ENCODE assay signal across 1 cellular context in genomic region chr2:27262379-27263286, GRCh38.
TF ChIP-seq lines count a peak whose summit lies in the region.

SLC30A3 (minus strand) TSS chr2:27263047; CDS start chr2:27262906, 141 bp downstream.

TF ChIP-seq in K562, 482 proteins besides CTCF, POLR2A, EP300 and RAD21 (continued from another document):
- TF ChIP-seq ARID4B (CRISPR knock-in tag; IDR thresholded peaks at IDR 0.05) (0 out of 2 replicates have a peak, but pooled peaks have one; percentile 18), ZBTB7A (IDR thresholded peaks at IDR 0.05; ENCODE audit: borderline replicate concordance, control insufficient read depth, low read depth, low read length) (peak; percentile 61; the same call in 1 of the 2 replicates), KDM5B (IDR thresholded peaks at IDR 0.05; ENCODE audit: insufficient replicate concordance, low read depth, low read length) (no peak), TEAD1 (CRISPR knock-in tag; IDR thresholded peaks at IDR 0.05) (no peak), NCOR1 (IDR thresholded peaks at IDR 0.05) (no peak), RB1 (IDR thresholded peaks at IDR 0.05; ENCODE audit: low read depth) (peak; percentile 9; the same call in 1 of the 2 replicates), HES1 (IDR thresholded peaks at IDR 0.05; ENCODE audit: low read depth) (no peak), ZNF780A (CRISPR knock-in tag; IDR thresholded peaks at IDR 0.05) (no peak), ZNF165 (CRISPR knock-in tag; IDR thresholded peaks at IDR 0.05; ENCODE audit: borderline replicate concordance) (no peak), CXXC5 (CRISPR knock-in tag; IDR thresholded peaks at IDR 0.05) (peak; percentile 19; the same call in 1 of the 2 replicates), ETV1 (tag; conservative IDR thresholded peaks at IDR 0.05; ENCODE audit: low read depth) (no peak), SRSF9 (IDR thresholded peaks at IDR 0.05; ENCODE audit: borderline replicate concordance, low read depth, low read length) (no peak), REST (CRISPR knock-in tag; IDR thresholded peaks at IDR 0.05; ENCODE audit: low read depth) (no peak), ATF4 (CRISPR knock-in tag; IDR thresholded peaks at IDR 0.05) (no peak), HDAC8 (tag; IDR thresholded peaks at IDR 0.05) (no peak), ZNF764 (CRISPR knock-in tag; IDR thresholded peaks at IDR 0.05; ENCODE audit: low read depth) (no peak), FIP1L1 (IDR thresholded peaks at IDR 0.05; ENCODE audit: low read depth, low read length, poor library complexity, severe bottlenecking) (no peak), SNRNP70 (optimal IDR thresholded peaks at IDR 0.05; ENCODE audit: low read depth, low read length) (no peak), MAZ (CRISPR knock-in tag; conservative IDR thresholded peaks at IDR 0.05 in 1 of 2, IDR thresholded peaks at IDR 0.05 in 1 of 2) (peak in 1 of 2 experiments; percentile 22; a peak in 1 of 4 replicates), GMEB1 (CRISPR knock-in tag; IDR thresholded peaks at IDR 0.05) (no peak), MTA2 (IDR thresholded peaks at IDR 0.05; ENCODE audit: low read depth) (no peak), RBFOX2 (IDR thresholded peaks at IDR 0.05; ENCODE audit: low read depth, low read length) (peak; percentile 55), RHOXF2B (CRISPR knock-in tag; conservative IDR thresholded peaks at IDR 0.05) (no peak), FOXJ2 (tag; IDR thresholded peaks at IDR 0.05) (no peak), MCM3 (IDR thresholded peaks at IDR 0.05) (no peak), AFF1 (IDR thresholded peaks at IDR 0.05; ENCODE audit: low read depth in 1 of 2, partially characterized antibody in 2 of 2) (no peak), NFIC (IDR thresholded peaks at IDR 0.05) (peak; percentile 41), ZNF232 (CRISPR knock-in tag; IDR thresholded peaks at IDR 0.05) (no peak), ETV5 (CRISPR knock-in tag; IDR thresholded peaks at IDR 0.05; ENCODE audit: low read depth) (no peak), SMC3 (conservative IDR thresholded peaks at IDR 0.05; ENCODE audit: insufficient read depth, low read depth, low read length) (0 out of 2 replicates have a peak, but pooled peaks have one; percentile 7), MYC (IDR thresholded peaks at IDR 0.05; ENCODE audit: low read depth, low read length) (no peak), MYC (CRISPR knock-in tag; IDR thresholded peaks at IDR 0.05; ENCODE audit: borderline replicate concordance, low read depth) (no peak), CTBP1 (IDR thresholded peaks at IDR 0.05; ENCODE audit: borderline replicate concordance) (peak; percentile 12; the same call in 1 of the 2 replicates), ZFX (CRISPR knock-in tag; IDR thresholded peaks at IDR 0.05) (peak; percentile 47)
